Comparison of ENCODE assay signal across 12 cellular contexts in the genomic region with DNA sequence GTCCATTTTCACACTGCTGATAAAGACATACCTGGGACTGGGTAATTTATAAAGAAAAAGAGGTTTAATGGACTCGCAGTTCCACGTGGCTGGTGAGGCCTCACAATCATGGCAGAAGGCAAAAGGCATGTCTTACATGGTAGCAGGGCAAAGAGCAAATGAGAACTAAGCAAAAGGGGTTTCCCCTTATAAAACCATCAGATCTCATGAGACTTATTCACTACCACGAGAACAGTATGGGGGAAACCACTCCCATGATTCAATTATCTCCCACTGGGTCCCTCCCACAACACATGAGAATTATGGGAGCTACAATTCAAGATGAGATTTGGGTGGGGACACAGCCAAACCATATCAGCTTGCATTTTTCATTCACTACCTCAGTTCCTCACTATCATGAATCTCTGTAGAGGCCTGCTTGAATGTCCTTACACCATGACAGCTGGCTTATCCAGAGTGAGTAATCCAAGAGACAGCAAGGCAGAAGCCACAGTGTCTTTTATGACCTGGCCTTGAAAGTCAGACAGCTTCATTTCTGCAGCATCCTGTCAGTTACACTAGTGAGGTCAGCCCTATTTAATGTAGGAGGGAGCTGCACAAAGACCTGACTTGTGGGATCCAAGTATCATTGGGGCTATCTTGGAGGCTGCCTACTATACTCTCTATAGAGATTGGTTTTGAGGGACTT. TPM values are rescaled to one million over a fixed set of nuclear protein-coding genes. Genes with fewer than 3 reads are reported as not detected.
A peak's percentile ranks its signal among the peaks of the same experiment; 100 is the strongest.
DNase-seq lines count a peak whose midpoint lies in the region; ATAC-seq, FAIRE-seq and TF ChIP-seq lines count a peak whose summit lies in the region.
"Not testable (repeated sequence)": the region's sequence is repeated elsewhere in the genome, so short reads cannot be mapped to it uniquely, and the experiment has no call there.
"Had no signal": no experiment of that assay in that cellular context is flagged by ENCODE, and none has a peak within 500 bp of the region (broad histone marks: within the 10 kb centered on the region; RNA-seq: fewer than 3 reads in every experiment).

No MANE protein-coding gene starts in this region.

- not testable (repeated sequence) for H3K9me3 ChIP-seq in IMR-90 (ENCODE audit: control insufficient read depth, insufficient read depth, low read length); astrocyte (ENCODE audit: insufficient read depth, low read depth, low read length); mesenchymal stem cell (ENCODE audit: control insufficient read depth, low read length)

- H2BK5ac ChIP-seq in IMR-90 (ENCODE audit: low read depth, low read length, poor library complexity, severe bottlenecking); mesenchymal stem cell (ENCODE audit: low read depth, low read length, poor library complexity, severe bottlenecking): not testable (repeated sequence)

- H3K27ac ChIP-seq in IMR-90 (ENCODE audit: insufficient read depth, low read length); astrocyte (ENCODE audit: low read depth, low read length); mesenchymal stem cell (ENCODE audit: low read length, poor library complexity, severe bottlenecking): not testable (repeated sequence)

- not testable (repeated sequence) for H3K9me3 Mint-ChIP-seq in activated CD4-positive, alpha-beta T cell treated with anti-CD3 and anti-CD28 coated beads for 36 hours (ENCODE audit: low read depth); astrocyte (ENCODE audit: unreplicated experiment)

- not testable (repeated sequence) for H3K4ac ChIP-seq in IMR-90 (ENCODE audit: low read depth, low read length); mesenchymal stem cell (ENCODE audit: low read depth in 1 of 2, low read length in 2 of 2)

- not testable (repeated sequence) for H3K4me3 Mint-ChIP-seq in activated CD4-positive, alpha-beta T cell treated with anti-CD3 and anti-CD28 coated beads for 36 hours; astrocyte (ENCODE audit: unreplicated experiment)

- not testable (repeated sequence) for H2BK120ac ChIP-seq in IMR-90 (ENCODE audit: low read depth, low read length); mesenchymal stem cell (ENCODE audit: low read depth, low read length)

- no CpG with 5 or more reads among the region's 3 CpGs for WGBS in IMR-90 (ENCODE audit: extremely low coverage in 2 of 2, insufficient read length in 1 of 2), 2 experiments
- 94% methylated on average over 2 of the region's 3 CpGs for WGBS in mesenchymal stem cell

- H2BK12ac ChIP-seq in mesenchymal stem cell (ENCODE audit: low read length in 2 of 2): peak overlapping the region in 1 of 2 experiments; percentile 24

- H3K27ac Mint-ChIP-seq in activated CD4-positive, alpha-beta T cell treated with anti-CD3 and anti-CD28 coated beads for 36 hours: not testable (repeated sequence)
- peak overlapping the region; percentile 75 for H3K27ac Mint-ChIP-seq in astrocyte (ENCODE audit: unreplicated experiment)

- not testable (repeated sequence) for H3K18ac ChIP-seq in IMR-90 (ENCODE audit: low read depth, low read length); mesenchymal stem cell (ENCODE audit: low read depth in 1 of 2, low read length in 2 of 2)

- not testable (repeated sequence) for H2AK5ac ChIP-seq in IMR-90 (ENCODE audit: low read depth, low read length); mesenchymal stem cell (ENCODE audit: low read length, severe bottlenecking)

- not testable (repeated sequence) for H3K56ac ChIP-seq in IMR-90 (ENCODE audit: extremely low read depth, insufficient read depth, low read length)

- H3K9me1 ChIP-seq in IMR-90 (ENCODE audit: insufficient read depth, low read length): not testable (repeated sequence)

- not testable (repeated sequence) for TF ChIP-seq CTCF in IMR-90 (conservative IDR thresholded peaks at IDR 0.05; ENCODE audit: low read depth, low read length); astrocyte (IDR thresholded peaks at IDR 0.05; ENCODE audit: insufficient read depth, low read depth, low read length); fibroblast of villous mesenchyme (IDR thresholded peaks at IDR 0.05; ENCODE audit: insufficient read depth, low read depth, low read length)

- not testable (repeated sequence) for H4K8ac ChIP-seq in IMR-90 (ENCODE audit: low read depth in 2 of 2, low read length in 2 of 2); mesenchymal stem cell (ENCODE audit: low read length)

- not testable (repeated sequence) for H3K27me3 Mint-ChIP-seq in activated CD4-positive, alpha-beta T cell treated with anti-CD3 and anti-CD28 coated beads for 36 hours; astrocyte (ENCODE audit: low read depth, unreplicated experiment)

- not testable (repeated sequence) for H3K9ac ChIP-seq in IMR-90 (ENCODE audit: low read depth, low read length); astrocyte (ENCODE audit: low read length); mesenchymal stem cell (ENCODE audit: low read length)

- not testable (repeated sequence) for H2BK15ac ChIP-seq in IMR-90 (ENCODE audit: low read depth, low read length); mesenchymal stem cell (ENCODE audit: low read depth, poor library complexity, severe bottlenecking)

- not testable (repeated sequence) for H3K4me1 Mint-ChIP-seq in activated CD4-positive, alpha-beta T cell treated with anti-CD3 and anti-CD28 coated beads for 36 hours; astrocyte (ENCODE audit: low read depth, unreplicated experiment)

- ATAC-seq in IMR-90 (ENCODE audit: low read depth): not testable (repeated sequence)
- ATAC-seq in activated CD4-positive, alpha-beta T cell treated with anti-CD3 and anti-CD28 coated beads for 36 hours: peak; percentile 84

- not testable (repeated sequence) for H3K79me2 ChIP-seq in astrocyte (ENCODE audit: insufficient read depth, low read length)

- dilution Hi-C loops in IMR-90 (cut with HindIII; ENCODE audit: low sequenced_read_pairs, unreplicated experiment): not testable (repeated sequence)

- H4K91ac ChIP-seq in IMR-90 (ENCODE audit: insufficient read depth, low read depth, low read length); mesenchymal stem cell (ENCODE audit: low read length): not testable (repeated sequence)

- BruUV-seq in IMR-90 (replicated peaks; lab: Mats Ljungman, UMichigan): not testable (repeated sequence)

- not testable (repeated sequence) for FAIRE-seq in astrocyte (lab: Jason Lieb, UNC)

- not testable (repeated sequence) for H3K27me3 ChIP-seq in IMR-90 (ENCODE audit: control insufficient read depth, insufficient read depth, low read length); astrocyte (ENCODE audit: insufficient read depth, low read length); mesenchymal stem cell (ENCODE audit: control insufficient read depth in 1 of 2, insufficient read depth in 1 of 2, low read length in 2 of 2)

- not testable (repeated sequence) for H3K36me3 Mint-ChIP-seq in activated CD4-positive, alpha-beta T cell treated with anti-CD3 and anti-CD28 coated beads for 36 hours (ENCODE audit: low read depth)
- peaks cover 19% of the 10 kb centered on the region for H3K36me3 Mint-ChIP-seq in astrocyte (ENCODE audit: low read depth, unreplicated experiment)

- H2AK9ac ChIP-seq in IMR-90 (replicated peaks; ENCODE audit: low read depth, low read length, poor library complexity): not testable (repeated sequence)

- H3K23ac ChIP-seq in IMR-90 (ENCODE audit: low read depth, low read length); mesenchymal stem cell (ENCODE audit: low read length in 2 of 2): not testable (repeated sequence)

- not testable (repeated sequence) for H3K4me2 ChIP-seq in IMR-90 (ENCODE audit: low read depth, low read length); astrocyte (ENCODE audit: low read length); mesenchymal stem cell (ENCODE audit: low read length, poor library complexity, severe bottlenecking)

- not testable (repeated sequence) for H3K14ac ChIP-seq in IMR-90 (replicated peaks; ENCODE audit: low read depth, low read length); mesenchymal stem cell (ENCODE audit: low read length in 2 of 2)

- H4K5ac ChIP-seq in IMR-90 (ENCODE audit: low read depth, low read length): not testable (repeated sequence)

- H3K4me3 ChIP-seq in IMR-90 (ENCODE audit: insufficient read depth, low read depth, low read length); astrocyte (ENCODE audit: insufficient read depth, low read depth, low read length); fibroblast of villous mesenchyme (ENCODE audit: low read depth, low read length); mesenchymal stem cell (ENCODE audit: insufficient read depth in 1 of 2, low read depth in 1 of 2, low read length in 2 of 2): not testable (repeated sequence)

- intact Hi-C loops in IMR-90 (cut with micrococcal nuclease); activated CD4-positive, alpha-beta T cell treated with anti-CD3 and anti-CD28 coated beads for 36 hours (cut with DNase I, micrococcal nuclease): not testable (repeated sequence)

- H3K36me3 ChIP-seq in IMR-90 (ENCODE audit: control insufficient read depth, insufficient read depth, low read length): not testable (repeated sequence)
- H3K36me3 ChIP-seq in astrocyte (ENCODE audit: insufficient read depth, low read length) (peaks cover 34% of the 10 kb centered on the region), mesenchymal stem cell (ENCODE audit: control insufficient read depth in 1 of 2, insufficient read depth in 2 of 2, low read depth in 1 of 2, low read length in 2 of 2) (peaks cover 0 to 30% of the 10 kb centered on the region in 2 experiments)

- not testable (repeated sequence) for H3K79me1 ChIP-seq in IMR-90 (ENCODE audit: low read depth in 1 of 2, low read length in 2 of 2); mesenchymal stem cell (replicated peaks; ENCODE audit: low read length, poor library complexity, severe bottlenecking)

- CTCF ChIA-PET in IMR-90 (lab: Yijun Ruan, JAX): interaction anchor here (0.5 to 0.8 kb wide), 4 partner anchors 14 to 541 kb away, joined by 3 to 4 read pairs (median 4); no protein-coding TSS in a partner anchor
- CTCF ChIA-PET in activated CD4-positive, alpha-beta T cell treated with anti-CD3 and anti-CD28 coated beads for 36 hours (lab: Charles Lee): not testable (repeated sequence)

- POLR2A ChIA-PET in IMR-90 (lab: Charles Lee; ENCODE audit: unreplicated experiment): not testable (repeated sequence)
- POLR2A ChIA-PET in activated CD4-positive, alpha-beta T cell treated with anti-CD3 and anti-CD28 coated beads for 36 hours (lab: Charles Lee): interaction anchor here (0.6 kb wide), 1 partner anchor 556 kb away, joined by 4 read pairs; no protein-coding TSS in a partner anchor

- not testable (repeated sequence) for H3K4me1 ChIP-seq in IMR-90 (ENCODE audit: control insufficient read depth, insufficient read depth, low read length); astrocyte (ENCODE audit: insufficient read depth, low read length); mesenchymal stem cell (ENCODE audit: control insufficient read depth, insufficient read depth, low read depth, low read length)

- H2BK20ac ChIP-seq in IMR-90 (ENCODE audit: low read depth, low read length): not testable (repeated sequence)

- H2AFZ ChIP-seq in IMR-90 (replicated peaks; ENCODE audit: low read length, poor library complexity); astrocyte (ENCODE audit: low read depth, low read length); mesenchymal stem cell (ENCODE audit: low read depth, low read length): not testable (repeated sequence)

- in situ Hi-C loops in IMR-90 (cut with MboI; ENCODE audit: low sequenced_read_pairs): not testable (repeated sequence)

- TF ChIP-seq RAD21 in IMR-90 (IDR thresholded peaks at IDR 0.05; ENCODE audit: low read length): not testable (repeated sequence)

- H4K20me1 ChIP-seq in IMR-90 (ENCODE audit: insufficient read depth, low read length); astrocyte (ENCODE audit: insufficient read depth, low read length): not testable (repeated sequence)

- TF ChIP-seq POLR2A in IMR-90 (IDR thresholded peaks at IDR 0.05; ENCODE audit: low read depth, low read length): not testable (repeated sequence)

- DNase-seq in EL (peak; percentile 50), IMR-90 (peak; percentile 43), astrocyte (ENCODE audit: low read depth) (peak; percentile 22), fibroblast of villous mesenchyme (ENCODE audit: low read depth) (peak; percentile 44), mesenchymal stem cell (peak; percentile 63)
- DNase-seq in activated CD4-positive, alpha-beta T cell treated with anti-CD3 and anti-CD28 coated beads for 36 hours: not testable (repeated sequence)
- peak; percentile 12 for DNase-seq in stimulated activated CD4-positive, alpha-beta T cell treated with anti-CD3 and anti-CD28 coated beads, Interleukin-1b, Interleukin-23, amount 100 ng/mL, for 48 hours

RNA-seq across cellular contexts. Expression of a gene that starts 22.9 kb away (rescaled TPM):
- total RNA-seq in IMR-90 (2012; rRNA removed) (under 0.01 TPM in 1 of 2 replicates, not detected in the other), astrocyte (not detected in 2 replicates), fibroblast of villous mesenchyme (not detected in 2 replicates)
- polyA plus RNA-seq in IMR-90 (2012; rRNA removed): 0.53 and 0.86 TPM in 2 replicates
- polyA plus RNA-seq in IMR-90 (2012; cell fraction: cytosol; rRNA removed): 0.32 and 0.45 TPM in 2 replicates
- polyA plus RNA-seq in IMR-90 (2012; cell fraction: nucleus; rRNA removed; ENCODE audit: low replicate concordance): 0.72 and 0.95 TPM in 2 replicates
- under 1 TPM; 0.39 to 0.56 TPM for total RNA-seq in activated CD4-positive, alpha-beta T cell treated with anti-CD3 and anti-CD28 coated beads for 36 hours
- polyA plus RNA-seq in mesenchymal stem cell (2013, experiment 1 of 2): 0.26 TPM
- 0.14 TPM for polyA plus RNA-seq in mesenchymal stem cell (2013, experiment 2 of 2)
- total RNA-seq: Caco-2; CD4-positive, alpha-beta T cell; Right ventricle myocardium inferior; SK-MEL-5 had no signal

RNA-seq across cellular contexts. Expression of a gene that starts 28.7 kb away (rescaled TPM):
- total RNA-seq in IMR-90 (2012; rRNA removed) (365 and 382 TPM in 2 replicates), astrocyte (98.6 and 111 TPM in 2 replicates), fibroblast of villous mesenchyme (22.5 and 90.2 TPM in 2 replicates)
- polyA plus RNA-seq in IMR-90 (2012; rRNA removed): 287 and 316 TPM in 2 replicates
- 231 and 233 TPM in 2 replicates for polyA plus RNA-seq in IMR-90 (2012; cell fraction: cytosol; rRNA removed)
- 693 and 899 TPM in 2 replicates for polyA plus RNA-seq in IMR-90 (2012; cell fraction: nucleus; rRNA removed; ENCODE audit: low replicate concordance)
- total RNA-seq in activated CD4-positive, alpha-beta T cell treated with anti-CD3 and anti-CD28 coated beads for 36 hours: not detected
- 36.9 TPM for polyA plus RNA-seq in mesenchymal stem cell (2013, experiment 1 of 2)
- 36.9 TPM for polyA plus RNA-seq in mesenchymal stem cell (2013, experiment 2 of 2)
- total RNA-seq: CD4-positive, alpha-beta T cell; Right ventricle myocardium inferior had no signal

RNA-seq across cellular contexts. Expression of a gene that starts 55.0 kb away (rescaled TPM):
- total RNA-seq in IMR-90 (2012; rRNA removed) (not detected in 2 replicates), astrocyte (not detected in 2 replicates), fibroblast of villous mesenchyme (0.32 TPM in 1 of 2 replicates, not detected in the other)
- polyA plus RNA-seq in IMR-90 (2012; rRNA removed): 0.05 TPM in 1 of 2 replicates, not detected in the other
- polyA plus RNA-seq in IMR-90 (2012; cell fraction: cytosol; rRNA removed): 0.14 TPM in 1 of 2 replicates, not detected in the other
- not detected in 2 replicates for polyA plus RNA-seq in IMR-90 (2012; cell fraction: nucleus; rRNA removed; ENCODE audit: low replicate concordance)
- under 1 TPM in 1 of 2 experiments, not detected in 1; 0.18 TPM for total RNA-seq in activated CD4-positive, alpha-beta T cell treated with anti-CD3 and anti-CD28 coated beads for 36 hours
- not detected for polyA plus RNA-seq in mesenchymal stem cell (2013, experiment 1 of 2)
- 0.10 TPM for polyA plus RNA-seq in mesenchymal stem cell (2013, experiment 2 of 2)
- total RNA-seq: CD4-positive, alpha-beta T cell; Right ventricle myocardium inferior; SK-MEL-5 had no signal

RNA-seq across cellular contexts. Expression of a gene that starts 58.6 kb away (rescaled TPM):
- not detected in 2 replicates for total RNA-seq in IMR-90 (2012; rRNA removed)
- polyA plus RNA-seq in IMR-90 (2012; rRNA removed): not detected in 2 replicates
- polyA plus RNA-seq in IMR-90 (2012; cell fraction: cytosol; rRNA removed): 0.07 TPM in 1 of 2 replicates, not detected in the other
- 0.26 and 0.32 TPM in 2 replicates for polyA plus RNA-seq in IMR-90 (2012; cell fraction: nucleus; rRNA removed; ENCODE audit: low replicate concordance)
- not detected for total RNA-seq in activated CD4-positive, alpha-beta T cell treated with anti-CD3 and anti-CD28 coated beads for 36 hours
- total RNA-seq in astrocyte: not detected in 2 replicates
- total RNA-seq in fibroblast of villous mesenchyme: 0.32 and 0.86 TPM in 2 replicates
- polyA plus RNA-seq in mesenchymal stem cell (2013, experiment 1 of 2): 0.12 TPM
- polyA plus RNA-seq in mesenchymal stem cell (2013, experiment 2 of 2): 0.29 TPM
- total RNA-seq: Caco-2; CD4-positive, alpha-beta T cell; Daoy; Right ventricle myocardium inferior; SK-MEL-5 had no signal

Comparison
In these comparisons a context has a peak if more than half of its experiments do, and no peak if none do; other contexts are left out.
1. RNA of a gene that starts 28.7 kb away (total RNA-seq): 365 to 382 TPM in IMR-90, 98.6 to 111 TPM in astrocyte and 22.5 to 90.2 TPM in fibroblast of villous mesenchyme; not detected in activated CD4-positive, alpha-beta T cell treated with anti-CD3 and anti-CD28 coated beads for 36 hours; every median in the first group is over 10 times any median in the second.